ENCODE assay signal across 9 cellular contexts in the genomic region with DNA sequence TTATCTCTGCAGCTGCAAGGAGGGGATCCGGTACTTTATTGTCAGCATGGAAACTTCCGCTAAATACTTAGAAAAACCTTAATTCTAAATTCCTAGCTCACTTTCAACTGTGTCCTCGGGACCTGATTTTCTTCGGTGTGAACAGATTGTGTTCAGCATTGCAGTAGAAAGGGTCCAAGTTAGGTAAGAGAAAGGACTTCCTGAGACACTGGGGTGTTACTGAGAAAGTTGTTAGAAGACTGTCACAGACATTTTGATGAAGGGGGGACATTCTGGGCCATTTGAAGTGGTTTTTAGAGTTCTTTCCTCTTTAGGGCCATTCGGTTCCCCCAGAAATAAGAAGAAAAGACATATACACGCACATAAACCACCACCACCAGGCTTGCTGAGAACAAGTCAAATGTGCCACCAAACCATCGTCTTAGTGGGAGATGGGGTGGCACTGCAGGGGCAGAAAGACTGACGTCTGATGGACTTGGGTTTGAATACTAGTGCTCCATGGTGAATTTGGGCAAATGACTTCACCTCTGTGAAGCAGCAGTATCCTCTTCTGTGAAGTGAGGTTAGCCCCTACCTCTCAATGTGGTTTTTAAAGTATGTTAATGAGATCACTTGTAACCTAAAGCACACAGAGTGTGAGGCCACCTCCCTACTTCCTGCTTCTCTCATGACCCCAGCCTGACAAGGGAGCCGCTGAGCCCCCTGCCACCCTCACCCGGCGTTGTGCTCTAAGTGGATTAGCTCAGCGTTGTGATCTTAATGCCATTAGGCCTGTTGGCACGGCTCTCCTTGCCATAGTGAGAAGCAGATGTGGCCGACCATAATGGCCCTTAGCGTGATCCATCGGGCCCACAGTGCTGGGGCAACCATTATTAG. TPM values are rescaled to one million over a fixed set of nuclear protein-coding genes. Genes with fewer than 3 reads are reported as not detected.
A peak's percentile ranks its signal among the peaks of the same experiment; 100 is the strongest.
DNase-seq lines count a peak whose midpoint lies in the region; ATAC-seq and TF ChIP-seq lines count a peak whose summit lies in the region.
"Had no signal": no experiment of that assay in that cellular context is flagged by ENCODE, and none has a peak within 500 bp of the region (broad histone marks: within the 10 kb centered on the region; RNA-seq: fewer than 3 reads in every experiment).

No MANE protein-coding gene starts in this region.

- no TSS peak for BruUV-seq in MCF 10A (replicated peaks; lab: Mats Ljungman, UMichigan)
- no TSS peak for BruUV-seq in mammary epithelial cell (replicated peaks; lab: Mats Ljungman, UMichigan)

- H3K36me3 Mint-ChIP-seq in MCF 10A (ENCODE audit: insufficient read depth, unreplicated experiment): peaks cover 100% of the 10 kb centered on the region
- peaks cover 2% of the 10 kb centered on the region for H3K36me3 Mint-ChIP-seq in activated T-helper 1 cell treated with anti-CD3 and anti-CD28 coated beads, Interleukin-12 subunit alpha, Interleukin-12 subunit beta, Interleukin-2, Interleukin-4 antibody, amounts not matched to agents 30 ng/mL and 10 ng/mL and 1 ng/mL, durations not matched to agents 14 hours and 24 hours and 36 hours (ENCODE audit: low read depth)

- H3K27me3 ChIP-seq in mammary epithelial cell (ENCODE audit: insufficient read depth, low read length) (peaks cover 4% of the 10 kb centered on the region), lower lobe of right lung (ENCODE audit: low read depth) (no peaks in the 10 kb centered on the region), upper lobe of left lung (no peaks in the 10 kb centered on the region)

- H3K9me3 ChIP-seq in mammary epithelial cell (replicated peaks; ENCODE audit: insufficient read depth, low read length): no peaks in the 10 kb centered on the region
- no peaks in the 10 kb centered on the region for H3K9me3 ChIP-seq in lower lobe of right lung
- H3K9me3 ChIP-seq in upper lobe of left lung: no peaks in the 10 kb centered on the region

- no peak for TF ChIP-seq EP300 in upper lobe of left lung (IDR thresholded peaks at IDR 0.05)

- peak overlapping the region; percentile 74 for H3K4me3 Mint-ChIP-seq in MCF 10A (ENCODE audit: unreplicated experiment)
- H3K4me3 Mint-ChIP-seq in activated T-helper 1 cell treated with anti-CD3 and anti-CD28 coated beads, Interleukin-12 subunit alpha, Interleukin-12 subunit beta, Interleukin-2, Interleukin-4 antibody, amounts not matched to agents 30 ng/mL and 10 ng/mL and 1 ng/mL, durations not matched to agents 14 hours and 24 hours and 36 hours: no peak overlapping the region

- H2AFZ ChIP-seq in mammary epithelial cell (ENCODE audit: low read depth, low read length): no peak overlapping the region

- in situ Hi-C loops in mammary epithelial cell (cut with MboI; ENCODE audit: low sequenced_read_pairs in 2 of 2): no loop called here

- 87% methylated on average over 11 of the region's 16 CpGs for WGBS in mammary epithelial cell (ENCODE audit: low coverage, missing lambda C conversion rate)
- WGBS in upper lobe of left lung, 2 donors: 56 to 66% methylated on average over 13 to 16 of the region's 16 CpGs

- TF ChIP-seq CTCF in MCF 10A (IDR thresholded peaks at IDR 0.05; ENCODE audit: unreplicated experiment) (no peak), mammary epithelial cell (conservative IDR thresholded peaks at IDR 0.05 in 1 of 2, IDR thresholded peaks at IDR 0.05 in 1 of 2; ENCODE audit: extremely low read depth in 1 of 2, insufficient read depth in 1 of 2, low read depth in 1 of 2, low read length in 2 of 2) (no peak), lower lobe of right lung (IDR thresholded peaks at IDR 0.05) (no peak), upper lobe of left lung (IDR thresholded peaks at IDR 0.05) (no peak)

- no peaks in the 10 kb centered on the region for H3K79me2 ChIP-seq in mammary epithelial cell (ENCODE audit: insufficient read depth, low read length)

- H3K36me3 ChIP-seq in mammary epithelial cell (ENCODE audit: insufficient read depth, low read length) (no peaks in the 10 kb centered on the region), lower lobe of right lung (peaks cover 88% of the 10 kb centered on the region), upper lobe of left lung (peaks cover 14 to 92% (median 51%) of the 10 kb centered on the region in 4 donors)

- H3K4me3 ChIP-seq in mammary epithelial cell (replicated peaks in 1 of 3; ENCODE audit: insufficient read depth in 1 of 3, low read depth in 2 of 3, low read length in 3 of 3): no peak overlapping the region
- H3K4me3 ChIP-seq in lower lobe of right lung: peak overlapping the region; percentile 28
- peak overlapping the region in 2 of 4 donors; percentile 7 to 38 for H3K4me3 ChIP-seq in upper lobe of left lung

- DNase-seq in MCF 10A (ENCODE audit: unreplicated experiment): no peak
- DNase-seq in mammary epithelial cell: no peak
- no peak for DNase-seq in activated T-helper 1 cell treated with anti-CD3 and anti-CD28 coated beads, Interleukin-12 subunit alpha, Interleukin-12 subunit beta, Interleukin-2, Interleukin-4 antibody, amounts not matched to agents 30 ng/mL and 10 ng/mL and 1 ng/mL, durations not matched to agents 14 hours and 24 hours and 36 hours (ENCODE audit: low spot score)
- DNase-seq in lower lobe of right lung: no peak
- DNase-seq in upper lobe of left lung: no peak
- DNase-seq in midbrain (lab: John Stamatoyannopoulos, UW): no peak
- no peak for DNase-seq in ecto neural progenitor cell (ENCODE audit: low spot score)
- DNase-seq: MM.1S had no signal

- TF ChIP-seq POLR2A in upper lobe of left lung (IDR thresholded peaks at IDR 0.05): peak in 1 of 4 donors; percentile 9

- no peak overlapping the region for H3K9ac ChIP-seq in mammary epithelial cell (ENCODE audit: insufficient read depth, low read length)

- no peak overlapping the region for H3K27ac ChIP-seq in mammary epithelial cell (ENCODE audit: insufficient read depth, low read depth, low read length)
- H3K27ac ChIP-seq in lower lobe of right lung: no peak overlapping the region
- H3K27ac ChIP-seq in upper lobe of left lung: peak overlapping the region; percentile 34 to 87 (median 60)

- no peak overlapping the region for H3K4me2 ChIP-seq in mammary epithelial cell (ENCODE audit: insufficient read depth, low read depth, low read length)

- H3K9me3 Mint-ChIP-seq in MCF 10A (ENCODE audit: unreplicated experiment): no peaks in the 10 kb centered on the region
- H3K9me3 Mint-ChIP-seq in activated T-helper 1 cell treated with anti-CD3 and anti-CD28 coated beads, Interleukin-12 subunit alpha, Interleukin-12 subunit beta, Interleukin-2, Interleukin-4 antibody, amounts not matched to agents 30 ng/mL and 10 ng/mL and 1 ng/mL, durations not matched to agents 14 hours and 24 hours and 36 hours: no peaks in the 10 kb centered on the region

- CTCF ChIA-PET in MCF 10A (lab: Yijun Ruan, JAX) (no interaction called here), mammary epithelial cell (lab: Charles Lee; ENCODE audit: low non-redundant PET) (no interaction called here)

- dilution Hi-C loops in mammary epithelial cell (cut with HindIII; ENCODE audit: low sequenced_read_pairs): no loop called here

- no peak overlapping the region for H3K27ac Mint-ChIP-seq in MCF 10A (ENCODE audit: low read depth, unreplicated experiment)
- H3K27ac Mint-ChIP-seq in activated T-helper 1 cell treated with anti-CD3 and anti-CD28 coated beads, Interleukin-12 subunit alpha, Interleukin-12 subunit beta, Interleukin-2, Interleukin-4 antibody, amounts not matched to agents 30 ng/mL and 10 ng/mL and 1 ng/mL, durations not matched to agents 14 hours and 24 hours and 36 hours: peak overlapping the region; percentile 23

- POLR2A ChIA-PET in MCF 10A (lab: Yijun Ruan, JAX): interaction anchor here (0.7 to 1.7 kb wide), 4 partner anchors 11 to 110 kb away, joined by 3 to 4 read pairs (median 3); no protein-coding TSS in a partner anchor

- H3K27me3 Mint-ChIP-seq in MCF 10A (ENCODE audit: insufficient read depth, unreplicated experiment): no peaks in the 10 kb centered on the region
- peaks cover 6% of the 10 kb centered on the region for H3K27me3 Mint-ChIP-seq in activated T-helper 1 cell treated with anti-CD3 and anti-CD28 coated beads, Interleukin-12 subunit alpha, Interleukin-12 subunit beta, Interleukin-2, Interleukin-4 antibody, amounts not matched to agents 30 ng/mL and 10 ng/mL and 1 ng/mL, durations not matched to agents 14 hours and 24 hours and 36 hours (ENCODE audit: insufficient read depth)

- H3K4me1 Mint-ChIP-seq in MCF 10A (ENCODE audit: insufficient read depth, unreplicated experiment): peaks cover 64% of the 10 kb centered on the region
- H3K4me1 Mint-ChIP-seq in activated T-helper 1 cell treated with anti-CD3 and anti-CD28 coated beads, Interleukin-12 subunit alpha, Interleukin-12 subunit beta, Interleukin-2, Interleukin-4 antibody, amounts not matched to agents 30 ng/mL and 10 ng/mL and 1 ng/mL, durations not matched to agents 14 hours and 24 hours and 36 hours (ENCODE audit: low read depth): peaks cover 32% of the 10 kb centered on the region

- no peaks in the 10 kb centered on the region for H4K20me1 ChIP-seq in mammary epithelial cell (ENCODE audit: insufficient read depth, low read length)

- intact Hi-C loops in MCF 10A (cut with micrococcal nuclease) (no loop called here), mammary epithelial cell (cut with micrococcal nuclease) (no loop called here), lower lobe of right lung (cut with DNase I) (no loop called here)
- intact Hi-C loops in activated T-helper 1 cell treated with anti-CD3 and anti-CD28 coated beads, Interleukin-12 subunit alpha, Interleukin-12 subunit beta, Interleukin-2, Interleukin-4 antibody, amounts not matched to agents 30 ng/mL and 10 ng/mL and 1 ng/mL, durations not matched to agents 14 hours and 24 hours and 36 hours (cut with micrococcal nuclease): no loop called here

- no peaks in the 10 kb centered on the region for H3K4me1 ChIP-seq in mammary epithelial cell (ENCODE audit: insufficient read depth, low read length)
- H3K4me1 ChIP-seq in lower lobe of right lung: peaks cover 96% of the 10 kb centered on the region
- peaks cover 90 to 96% (median 94%) of the 10 kb centered on the region in 4 donors for H3K4me1 ChIP-seq in upper lobe of left lung

- ATAC-seq in lower lobe of right lung: peak; percentile 30 to 47
- peak in 1 of 2 donors; percentile 26 for ATAC-seq in upper lobe of left lung (ENCODE audit: low FRiP score in 2 of 2)
- ATAC-seq in GM21529 (IDR thresholded peaks at IDR 0.05; ENCODE audit: unreplicated experiment): no peak

RNA-seq across cellular contexts. Expression of a gene that starts 14.2 kb away (rescaled TPM):
- total RNA-seq in MCF 10A (2022): 70.4 and 75.3 TPM in 2 replicates
- total RNA-seq in mammary epithelial cell: 10 to 100 TPM in 1 of 2 donors, 1 to 10 TPM in 1; 1.6 to 20.2 TPM
- polyA plus RNA-seq in mammary epithelial cell: 0.48 TPM
- polyA minus RNA-seq in mammary epithelial cell: 1.7 TPM
- total RNA-seq in activated T-helper 1 cell treated with anti-CD3 and anti-CD28 coated beads, Interleukin-12 subunit alpha, Interleukin-12 subunit beta, Interleukin-2, Interleukin-4 antibody, amounts not matched to agents 30 ng/mL and 10 ng/mL and 1 ng/mL, durations not matched to agents 14 hours and 24 hours and 36 hours: 3.4 and 3.9 TPM in 2 replicates
- total RNA-seq in lower lobe of right lung: 171 TPM
- total RNA-seq in upper lobe of left lung: 100 to 1,000 TPM; 110 to 584 (median 179) TPM

Comparison
In these comparisons a context has a peak if more than half of its experiments do, and no peak if none do; other contexts are left out.
1. H3K27ac ChIP-seq: peak in upper lobe of left lung (4 of 4); none in mammary epithelial cell (single experiment) and lower lobe of right lung (single experiment).